In genomic region chr2:41878726-41879366, GRCh38 we compare ENCODE assay signal across 21 cellular contexts.
DNase-seq lines count a peak whose midpoint lies in the region; ATAC-seq, FAIRE-seq and TF ChIP-seq lines count a peak whose summit lies in the region.
"Had no signal": no experiment of that assay in that cellular context is flagged by ENCODE, and none has a peak within 500 bp of the region (broad histone marks: within the 10 kb centered on the region; RNA-seq: fewer than 3 reads in every experiment).

No MANE protein-coding gene starts in this region.

- H3K18ac ChIP-seq in mesendoderm (ENCODE audit: low read length), result no peak overlapping the region

- H3K27me3 ChIP-seq in HepG2 (ENCODE audit: control insufficient read depth in 1 of 2, insufficient read depth in 2 of 2, low read length in 2 of 2) (peaks cover 2 to 49% of the 10 kb centered on the region in 2 experiments), right lobe of liver (no peaks in the 10 kb centered on the region), heart left ventricle (no peaks in the 10 kb centered on the region), neural cell (ENCODE audit: insufficient read depth, low read depth, low read length) (no peaks in the 10 kb centered on the region), vagina (no peaks in the 10 kb centered on the region), mesendoderm (ENCODE audit: insufficient read depth, low read length, poor library complexity) (no peaks in the 10 kb centered on the region)
- H3K27me3 ChIP-seq: upper lobe of left lung had no signal

- BruUV-seq in HepG2 (replicated peaks; lab: Mats Ljungman, UMichigan), result no TSS peak

- no peaks in the 10 kb centered on the region for H3K9me3 Mint-ChIP-seq in activated naive CD8-positive, alpha-beta T cell treated with anti-CD3 and anti-CD28 coated beads, Interleukin-2, amount 50 U/mL, for 24 hours
- H3K9me3 Mint-ChIP-seq: activated naive CD4-positive, alpha-beta T cell treated with anti-CD3 and anti-CD28 coated beads, Interleukin-2, amount 50 U/mL, for 72 hours; CD4-positive, CD25-positive, alpha-beta regulatory T cell had no signal

- no peak overlapping the region for H2BK15ac ChIP-seq in mesendoderm (replicated peaks; ENCODE audit: low read depth)

- TF ChIP-seq EP300 in HepG2 (IDR thresholded peaks at IDR 0.05; ENCODE audit: low read depth in 2 of 2, low read length in 2 of 2) (no peak), HepG2 (CRISPR knock-in tag; IDR thresholded peaks at IDR 0.05; ENCODE audit: borderline replicate concordance) (no peak), neural cell (conservative IDR thresholded peaks at IDR 0.05; ENCODE audit: poor library complexity, severe bottlenecking) (peak; percentile 32)

- H3K36me3 Mint-ChIP-seq in activated naive CD8-positive, alpha-beta T cell treated with anti-CD3 and anti-CD28 coated beads, Interleukin-2, amount 50 U/mL, for 24 hours (ENCODE audit: low read depth), result no peaks in the 10 kb centered on the region
- H3K36me3 Mint-ChIP-seq: activated naive CD4-positive, alpha-beta T cell treated with anti-CD3 and anti-CD28 coated beads, Interleukin-2, amount 50 U/mL, for 72 hours; CD4-positive, CD25-positive, alpha-beta regulatory T cell had no signal

- no peak overlapping the region for H3K4me3 Mint-ChIP-seq in activated naive CD8-positive, alpha-beta T cell treated with anti-CD3 and anti-CD28 coated beads, Interleukin-2, amount 50 U/mL, for 24 hours
- H3K4me3 Mint-ChIP-seq: CD4-positive, CD25-positive, alpha-beta regulatory T cell had no signal

- H3K9me3 ChIP-seq in HepG2 (ENCODE audit: low read length), result no peaks in the 10 kb centered on the region
- peaks cover 0 to 1% (median 0%) of the 10 kb centered on the region in 4 donors for H3K9me3 ChIP-seq in right lobe of liver
- no peaks in the 10 kb centered on the region for H3K9me3 ChIP-seq in heart left ventricle
- no peaks in the 10 kb centered on the region for H3K9me3 ChIP-seq in neural cell (ENCODE audit: low read length)
- no peaks in the 10 kb centered on the region for H3K9me3 ChIP-seq in vagina
- H3K9me3 ChIP-seq: upper lobe of left lung had no signal

- H3K27ac ChIP-seq in HepG2 (ENCODE audit: extremely low read length, insufficient read depth, low read length) (no peak overlapping the region), right lobe of liver (peak overlapping the region in 1 of 3 donors; percentile 93), heart left ventricle (peak overlapping the region in 1 of 12 donors; percentile 14), neural cell (ENCODE audit: low read length) (peak overlapping the region; percentile 8), vagina (peak overlapping the region; percentile 65), mesendoderm (ENCODE audit: low read depth, low read length) (no peak overlapping the region)
- H3K27ac ChIP-seq: upper lobe of left lung had no signal

- H3K4me3 ChIP-seq in HepG2 (replicated peaks in 1 of 3; ENCODE audit: insufficient read depth in 1 of 3, low read depth in 2 of 3, low read length in 3 of 3), result no peak overlapping the region
- H3K4me3 ChIP-seq in right lobe of liver, result no peak overlapping the region
- H3K4me3 ChIP-seq in heart left ventricle, result no peak overlapping the region
- peak overlapping the region; percentile 16 for H3K4me3 ChIP-seq in neural cell (ENCODE audit: low read length)
- no peak overlapping the region for H3K4me3 ChIP-seq in vagina
- H3K4me3 ChIP-seq in mesendoderm (ENCODE audit: low read length), result no peak overlapping the region
- H3K4me3 ChIP-seq: upper lobe of left lung had no signal

- POLR2A ChIA-PET in HepG2 (lab: Yijun Ruan, JAX), result interaction anchor here (0.6 to 1.3 kb wide), 2 partner anchors 176 to 203 kb away, joined by 3 to 7 read pairs; no protein-coding TSS in a partner anchor

- peaks cover 9% of the 10 kb centered on the region; the same call in 1 of the 2 replicates for H3K4me1 ChIP-seq in HepG2 (ENCODE audit: insufficient read depth, low read length)
- peaks cover 0 to 23% (median 0%) of the 10 kb centered on the region in 4 donors for H3K4me1 ChIP-seq in right lobe of liver
- peaks cover 0 to 24% (median 4%) of the 10 kb centered on the region in 12 donors for H3K4me1 ChIP-seq in heart left ventricle
- H3K4me1 ChIP-seq in vagina, result peaks cover 21% of the 10 kb centered on the region
- no peaks in the 10 kb centered on the region for H3K4me1 ChIP-seq in mesendoderm (ENCODE audit: control insufficient read depth, low read depth, low read length)
- H3K4me1 ChIP-seq: upper lobe of left lung had no signal

- H3K9me2 ChIP-seq in neural cell (ENCODE audit: insufficient read depth, low read length), result no peaks in the 10 kb centered on the region

- no peak overlapping the region for H4K5ac ChIP-seq in mesendoderm (ENCODE audit: low read length)

- H2BK120ac ChIP-seq in mesendoderm (ENCODE audit: low read depth, low read length), result no peak overlapping the region

- H3K4ac ChIP-seq in mesendoderm (ENCODE audit: low read depth, low read length), result no peak overlapping the region

- no peak overlapping the region for H2BK5ac ChIP-seq in mesendoderm (ENCODE audit: low read length)

- H3K79me2 ChIP-seq in HepG2 (ENCODE audit: insufficient read depth, low read length) (no peaks in the 10 kb centered on the region), neural cell (replicated peaks; ENCODE audit: insufficient read depth, low read length) (no peaks in the 10 kb centered on the region), mesendoderm (ENCODE audit: control insufficient read depth, insufficient read depth, low read length) (no peaks in the 10 kb centered on the region)

- H3K9ac ChIP-seq in HepG2 (ENCODE audit: insufficient read depth, low read depth, low read length) (no peak overlapping the region), neural cell (ENCODE audit: low read length) (peak overlapping the region; percentile 32), mesendoderm (ENCODE audit: low read length) (no peak overlapping the region)

- TF ChIP-seq RAD21 in HepG2 (CRISPR knock-in tag; IDR thresholded peaks at IDR 0.05) (no peak), neural cell (conservative IDR thresholded peaks at IDR 0.05) (no peak)

- H3K27ac Mint-ChIP-seq in activated naive CD8-positive, alpha-beta T cell treated with anti-CD3 and anti-CD28 coated beads, Interleukin-2, amount 50 U/mL, for 24 hours, result no peak overlapping the region
- H3K27ac Mint-ChIP-seq: activated naive CD4-positive, alpha-beta T cell treated with anti-CD3 and anti-CD28 coated beads, Interleukin-2, amount 50 U/mL, for 72 hours; CD4-positive, CD25-positive, alpha-beta regulatory T cell had no signal

- no peak overlapping the region for H2AFZ ChIP-seq in HepG2 (ENCODE audit: low read length)
- H2AFZ ChIP-seq in neural cell (ENCODE audit: low read depth, low read length), result no peak overlapping the region

- H3K4me2 ChIP-seq in HepG2 (ENCODE audit: low read depth, low read length) (peak overlapping the region; percentile 36), neural cell (ENCODE audit: low read length) (no peak overlapping the region), mesendoderm (ENCODE audit: low read length) (no peak overlapping the region)

- in situ Hi-C loops in HepG2 (cut with HindIII; ENCODE audit: extremely low pct_ligation_motif_present, low pct_unique_long_range_greater_than_20kb), result no loop called here

- no peaks in the 10 kb centered on the region for H3K4me1 Mint-ChIP-seq in activated naive CD8-positive, alpha-beta T cell treated with anti-CD3 and anti-CD28 coated beads, Interleukin-2, amount 50 U/mL, for 24 hours
- H3K4me1 Mint-ChIP-seq: CD4-positive, CD25-positive, alpha-beta regulatory T cell had no signal

- WGBS in HepG2 (ENCODE audit: low lambda C conversion rate), result 27% methylated on average over 13 of the region's 13 CpGs
- WGBS in right lobe of liver (ENCODE audit: insufficient coverage, low coverage, low lambda C conversion rate, missing lambda C conversion rate), result 52% methylated on average over 12 of the region's 13 CpGs
- 66 to 74% (median 69%) methylated on average over 12 to 13 of the region's 13 CpGs for WGBS in heart left ventricle, 4 donors
- no CpG with 5 or more reads among the region's 13 CpGs for WGBS in mesendoderm (ENCODE audit: extremely low coverage, insufficient coverage, low lambda C conversion rate)

- DNase-seq in HepG2 (ENCODE audit: low spot score), result no peak
- no peak for DNase-seq in right lobe of liver
- DNase-seq in heart left ventricle, result peak in 1 of 5 donors; percentile 41
- no peak for DNase-seq in vagina (ENCODE audit: extremely low spot score in 2 of 2)
- DNase-seq in mesendoderm, result no peak
- DNase-seq in activated naive CD8-positive, alpha-beta T cell treated with anti-CD3 and anti-CD28 coated beads, Interleukin-2, amount 50 U/mL, for 24 hours, result no peak
- DNase-seq: activated CD4-positive, alpha-beta T cell treated with anti-CD3 and anti-CD28 coated beads, Interleukin-2, amount 50 U/mL, for 4 hours; activated T-cell treated with anti-CD3 and anti-CD28 coated beads, Interleukin-2, amount 50 U/mL, for 1 hour; CD4-positive, CD25-positive, alpha-beta regulatory T cell; NCI-H1930; PC-3; stimulated activated CD4-positive, alpha-beta T cell treated with anti-CD3 and anti-CD28 coated beads, Interleukin-4, amount 100 ng/mL, for 24 hours; upper lobe of left lung had no signal

- no peak overlapping the region for H3K23ac ChIP-seq in mesendoderm (ENCODE audit: low read length)

- no peak overlapping the region for H3K56ac ChIP-seq in mesendoderm (ENCODE audit: low read length)

- CTCF ChIA-PET in HepG2 (lab: Yijun Ruan, JAX; ENCODE audit: low intra/inter-chr PET ratio, low total read pairs), result no interaction called here

- no peak for FAIRE-seq in HepG2 (lab: Jason Lieb, UNC)
- FAIRE-seq: A204.1, endometrium, frontal cortex, HTR-8/SVneo had no signal

- ATAC-seq in HepG2 (peak; percentile 49), right lobe of liver (no peak), heart left ventricle (peak in 3 of 4 donors; percentile 31 to 60 (median 32)), GM19467 (IDR thresholded peaks at IDR 0.05; ENCODE audit: unreplicated experiment) (no peak)
- no peak for ATAC-seq in activated naive CD8-positive, alpha-beta T cell treated with anti-CD3 and anti-CD28 coated beads, Interleukin-2, amount 50 U/mL, for 24 hours
- ATAC-seq: activated naive CD4-positive, alpha-beta T cell treated with anti-CD3 and anti-CD28 coated beads, Interleukin-2, amount 50 U/mL, for 72 hours; PC-3; SK-N-SH treated with all-trans-retinoic acid at 6 μM for 48 hours had no signal

- H3K36me3 ChIP-seq in HepG2 (replicated peaks in 1 of 2; ENCODE audit: control insufficient read depth in 1 of 2, insufficient read depth in 2 of 2, low read length in 2 of 2) (no peaks in the 10 kb centered on the region), right lobe of liver (no peaks in the 10 kb centered on the region), heart left ventricle (no peaks in the 10 kb centered on the region), neural cell (ENCODE audit: insufficient read depth, low read length) (no peaks in the 10 kb centered on the region), vagina (no peaks in the 10 kb centered on the region), mesendoderm (ENCODE audit: control insufficient read depth, insufficient read depth, low read length) (no peaks in the 10 kb centered on the region)
- H3K36me3 ChIP-seq: upper lobe of left lung had no signal

- no peaks in the 10 kb centered on the region for H3F3A ChIP-seq in neural cell (ENCODE audit: insufficient read depth, low read length, poor library complexity, severe bottlenecking)

- H2AK5ac ChIP-seq in mesendoderm (ENCODE audit: low read length), result no peak overlapping the region

- H4K20me1 ChIP-seq in HepG2 (ENCODE audit: insufficient read depth, low read length) (no peaks in the 10 kb centered on the region), neural cell (ENCODE audit: insufficient read depth) (no peaks in the 10 kb centered on the region)

- H4K8ac ChIP-seq in mesendoderm (ENCODE audit: low read depth, low read length), result no peak overlapping the region

- intact Hi-C loops in HepG2 (cut with micrococcal nuclease; ENCODE audit: unreplicated experiment), result no loop called here
- intact Hi-C loops in right lobe of liver (cut with DNase I), result loop anchor here in 1 of 2 donors (5.0 kb wide), 1 partner anchor 193 kb away; no protein-coding TSS in a partner anchor
- intact Hi-C loops in heart left ventricle (cut with DNase I), result no loop called here
- intact Hi-C loops in vagina (cut with DNase I), result loop anchor here (10.0 kb wide), 1 partner anchor 86 kb away; no protein-coding TSS in a partner anchor

- TF ChIP-seq CTCF in HepG2 (CRISPR knock-in tag; IDR thresholded peaks at IDR 0.05) (no peak), right lobe of liver (IDR thresholded peaks at IDR 0.05) (no peak), heart left ventricle (IDR thresholded peaks at IDR 0.05) (no peak), neural cell (IDR thresholded peaks at IDR 0.05; ENCODE audit: poor library complexity, severe bottlenecking) (no peak), vagina (IDR thresholded peaks at IDR 0.05) (no peak)

- H3K27me3 Mint-ChIP-seq in activated naive CD8-positive, alpha-beta T cell treated with anti-CD3 and anti-CD28 coated beads, Interleukin-2, amount 50 U/mL, for 24 hours, result peaks cover 7% of the 10 kb centered on the region

- H3K79me1 ChIP-seq in mesendoderm (ENCODE audit: low read length), result no peaks in the 10 kb centered on the region

- no peak for TF ChIP-seq POLR2A in HepG2 (IDR thresholded peaks at IDR 0.05; ENCODE audit: insufficient read depth in 1 of 2, low read depth in 2 of 2, low read length in 2 of 2)
- no peak for TF ChIP-seq POLR2A in right lobe of liver (IDR thresholded peaks at IDR 0.05)
- TF ChIP-seq POLR2A in heart left ventricle (IDR thresholded peaks at IDR 0.05), result no peak
- TF ChIP-seq POLR2A in vagina (IDR thresholded peaks at IDR 0.05), result no peak

Comparison
In these comparisons a context has a peak if more than half of its experiments do, and no peak if none do; other contexts are left out.
1. ATAC-seq: peak in HepG2 (single experiment) and heart left ventricle (3 of 4); none in right lobe of liver (0 of 4), GM19467 (single experiment) and activated naive CD8-positive, alpha-beta T cell treated with anti-CD3 and anti-CD28 coated beads, Interleukin-2, amount 50 U/mL, for 24 hours (single experiment).
2. H3K27ac ChIP-seq: peak in neural cell (single experiment) and vagina (single experiment); none in HepG2 (single experiment) and mesendoderm (single experiment).